12 cellular contexts compared by ENCODE assay signal in the genomic region with DNA sequence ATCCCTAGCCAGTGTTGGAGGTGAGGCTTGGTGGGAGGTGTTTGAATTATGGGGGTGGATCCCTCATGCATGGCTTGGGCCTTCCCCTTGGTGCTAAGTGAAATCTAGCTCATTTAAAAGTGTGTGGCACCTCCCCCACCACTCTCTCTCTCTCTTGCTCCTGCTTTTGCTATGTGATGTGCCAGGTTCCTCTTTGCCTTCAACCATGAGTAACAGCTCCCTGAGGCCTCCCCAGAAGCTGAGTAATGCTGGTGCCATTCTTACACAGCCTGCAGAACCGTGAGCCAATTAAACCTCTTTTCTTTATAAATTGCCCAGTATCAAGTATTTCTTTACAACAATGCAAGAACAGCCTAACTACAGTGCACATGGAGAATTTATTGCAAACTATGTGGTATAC.
"Had no signal": no experiment of that assay in that cellular context is flagged by ENCODE, and none has a peak within 500 bp of the region (broad histone marks: within the 10 kb centered on the region; RNA-seq: fewer than 3 reads in every experiment).

No MANE protein-coding gene starts in this region.

- DNase-seq: activated CD4-positive, alpha-beta T cell treated with anti-CD3 and anti-CD28 coated beads for 1 hour; activated CD8-positive, alpha-beta memory T cell treated with anti-CD3 and anti-CD28 coated beads, Interleukin-2, amount 50 U/mL, for 4 hours; activated CD8-positive, alpha-beta T cell treated with anti-CD3 and anti-CD28 coated beads for 36 hours; activated naive CD8-positive, alpha-beta T cell treated with anti-CD3 and anti-CD28 coated beads, Interleukin-2, amount 50 U/mL, for 24 hours; activated T-cell treated with anti-CD3 and anti-CD28 coated beads, Interleukin-2, amount 50 U/mL, for 72 hours; central memory CD4-positive, alpha-beta T cell; effector CD4-positive, alpha-beta T cell had no signal

- H3K27me3 Mint-ChIP-seq: activated CD8-positive, alpha-beta T cell treated with anti-CD3 and anti-CD28 coated beads for 36 hours; activated naive CD8-positive, alpha-beta T cell treated with anti-CD3 and anti-CD28 coated beads, Interleukin-2, amount 50 U/mL, for 24 hours had no signal

- H3K9me3 ChIP-seq: right atrium auricular region, tibial nerve had no signal

- H3K36me3 ChIP-seq: right atrium auricular region, tibial nerve had no signal

- H3K4me3 ChIP-seq: coronary artery, right atrium auricular region, skin epidermis, tibial nerve had no signal

- H3K27me3 ChIP-seq: right atrium auricular region, tibial nerve had no signal

- H3K4me1 ChIP-seq: right atrium auricular region, tibial nerve had no signal

- H3K4me1 Mint-ChIP-seq: activated naive CD8-positive, alpha-beta T cell treated with anti-CD3 and anti-CD28 coated beads, Interleukin-2, amount 50 U/mL, for 24 hours; mesothelial cell of epicardium had no signal

- H3K27ac Mint-ChIP-seq: activated CD8-positive, alpha-beta T cell treated with anti-CD3 and anti-CD28 coated beads for 36 hours; activated naive CD8-positive, alpha-beta T cell treated with anti-CD3 and anti-CD28 coated beads, Interleukin-2, amount 50 U/mL, for 24 hours; activated T-cell treated with anti-CD3 and anti-CD28 coated beads, Interleukin-2, amount 50 U/mL, for 72 hours; mesothelial cell of epicardium had no signal

- H3K9me3 Mint-ChIP-seq: activated CD8-positive, alpha-beta T cell treated with anti-CD3 and anti-CD28 coated beads for 36 hours; activated T-cell treated with anti-CD3 and anti-CD28 coated beads, Interleukin-2, amount 50 U/mL, for 72 hours had no signal

- H3K27ac ChIP-seq: coronary artery, right atrium auricular region, skin epidermis, tibial nerve had no signal

- H3K4me3 Mint-ChIP-seq: activated CD8-positive, alpha-beta T cell treated with anti-CD3 and anti-CD28 coated beads for 36 hours; activated naive CD8-positive, alpha-beta T cell treated with anti-CD3 and anti-CD28 coated beads, Interleukin-2, amount 50 U/mL, for 24 hours; activated T-cell treated with anti-CD3 and anti-CD28 coated beads, Interleukin-2, amount 50 U/mL, for 72 hours; mesothelial cell of epicardium had no signal
